Comparison of ENCODE assay signal across 6 cellular contexts in genomic region chr13:31349156-31349555, GRCh38.
"Had no signal": no experiment of that assay in that cellular context is flagged by ENCODE, and none has a peak within 500 bp of the region (broad histone marks: within the 10 kb centered on the region; RNA-seq: fewer than 3 reads in every experiment).

No MANE protein-coding gene starts in this region.

- H3K27ac ChIP-seq: HL-60 had no signal

- H3K4me1 ChIP-seq: HAP-1 had no signal

- H3K36me3 ChIP-seq: HAP-1 had no signal

- H3K27ac Mint-ChIP-seq: GM23338, HFFc6 had no signal

- H3K9me3 ChIP-seq: HAP-1 had no signal

- H3K4me2 ChIP-seq: GM23338 had no signal

- H3K4me3 ChIP-seq: GM23338, HAP-1 had no signal

- H3K4me3 Mint-ChIP-seq: GM23338, HFFc6, IgD-negative memory B cell had no signal

- H2AFZ ChIP-seq: GM23338 had no signal

- DNase-seq: HFFc6, KBM-7 had no signal

- H3K36me3 Mint-ChIP-seq: IgD-negative memory B cell had no signal
